Comparison of ENCODE assay signal across 35 cellular contexts in the genomic region with DNA sequence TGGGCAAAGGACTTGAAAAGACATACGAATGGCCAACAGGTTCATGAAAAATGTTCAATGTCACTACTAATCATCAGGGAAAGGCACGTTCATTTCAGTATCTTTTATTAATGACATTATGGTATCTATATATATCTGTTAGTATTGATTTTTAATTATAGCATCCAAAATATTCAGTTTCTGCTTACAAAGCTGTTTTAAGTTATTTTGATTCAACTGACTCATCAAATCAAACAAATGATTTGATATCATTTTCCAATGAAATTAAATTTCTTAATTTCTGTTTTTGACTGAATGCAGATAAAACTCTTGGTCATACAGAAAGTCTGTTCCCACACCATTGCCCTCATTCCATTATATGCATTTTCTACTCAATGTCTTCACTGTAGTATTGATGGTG.
"Had no signal": no experiment of that assay in that cellular context is flagged by ENCODE, and none has a peak within 500 bp of the region (broad histone marks: within the 10 kb centered on the region; RNA-seq: fewer than 3 reads in every experiment).

No MANE protein-coding gene starts in this region.

- DNase-seq: MG63, MM.1S, MV-4-11, NCI-H1048, NCI-H1092, NCI-H1092 treated with DMSO at 0.1 percent for 48 hours, NCI-H1105, NCI-H1105 treated with DMSO at 0.1 percent for 48 hours, NCI-H1417, NCI-H1417 treated with DMSO at 0.1 percent for 48 hours, NCI-H1436, NCI-H1436 treated with DMSO at 0.1 percent for 48 hours, NCI-H146, NCI-H1694, NCI-H1694 treated with DMSO at 0.1 percent for 48 hours, NCI-H187, NCI-H187 treated with DMSO at 0.1 percent for 48 hours, NCI-H1930, NCI-H2029, NCI-H2029 treated with DMSO at 0.1 percent for 48 hours, NCI-H2081, NCI-H2081 treated with DMSO at 0.1 percent for 48 hours, NCI-H2107, NCI-H2171, NCI-H2171 treated with DMSO at 0.1 percent for 48 hours, NCI-H2227 treated with DMSO at 0.1 percent for 48 hours, NCI-H226, NCI-H345, NCI-H446, NCI-H446 treated with DMSO at 0.1 percent for 48 hours, NCI-H510A, NCI-H510A treated with DMSO at 0.1 percent for 48 hours, NCI-H524, NCI-H524 treated with DMSO at 0.1 percent for 48 hours, NCI-H526 had no signal

- H3K4me3 ChIP-seq: MG63 had no signal

- H3K9me3 ChIP-seq: MG63 had no signal

- H3K36me3 ChIP-seq: MG63 had no signal

- H3K27me3 ChIP-seq: MG63 had no signal
